Comparison of ENCODE assay signal across 24 cellular contexts in genomic region chrX:15600071-15600470, GRCh38. TPM values are rescaled to one million over a fixed set of nuclear protein-coding genes. Genes with fewer than 3 reads are reported as not detected.
"Had no signal": no experiment of that assay in that cellular context is flagged by ENCODE, and none has a peak within 500 bp of the region (broad histone marks: within the 10 kb centered on the region; RNA-seq: fewer than 3 reads in every experiment).

No MANE protein-coding gene starts in this region.

- H3K27ac Mint-ChIP-seq: activated B cell treated with CpG ODN at 0.5 μM for 24 hours; activated CD4-positive, alpha-beta T cell treated with anti-CD3 and anti-CD28 coated beads, Interleukin-2, amount 10 ng/mL, durations not matched to agents 24 days and 14 days; activated CD8-positive, alpha-beta T cell treated with anti-CD3 and anti-CD28 coated beads for 36 hours; activated naive CD4-positive, alpha-beta T cell treated with anti-CD3 and anti-CD28 coated beads for 36 hours; activated T-cell treated with anti-CD3 and anti-CD28 coated beads, Interleukin-2, amount 50 U/mL, for 24 hours; activated T-helper 2 cell treated with anti-CD3 and anti-CD28 coated beads, Interferon-gamma antibody, Interleukin-2, Interleukin-4, amounts not matched to agents 10 μg/mL and 5 μg/mL and 100 μg/mL, durations not matched to agents 14 hours and 24 hours and 36 hours; progenitor cell of endocrine pancreas; stimulated activated naive CD8-positive, alpha-beta T cell treated with anti-CD3 and anti-CD28 coated beads, Interleukin-15, amount 100 ng/mL, for 72 hours; T-cell had no signal

- H3K4me3 ChIP-seq: dorsolateral prefrontal cortex, lung, suprapubic skin, upper lobe of left lung had no signal

- DNase-seq: activated B cell treated with CpG ODN at 0.5 μM for 24 hours; activated CD4-positive, alpha-beta T cell treated with anti-CD3 and anti-CD28 coated beads, Interleukin-2, amount 10 ng/mL, durations not matched to agents 24 days and 14 days; activated CD8-positive, alpha-beta T cell treated with anti-CD3 and anti-CD28 coated beads for 36 hours; activated naive CD4-positive, alpha-beta T cell treated with anti-CD3 and anti-CD28 coated beads for 36 hours; activated T-cell treated with anti-CD3 and anti-CD28 coated beads, Interleukin-2, amount 50 U/mL, for 24 hours; anterior cingulate cortex; brain microvascular endothelial cell; central memory CD4-positive, alpha-beta T cell; dorsolateral prefrontal cortex; foreskin melanocyte; glutamatergic neuron; midbrain; nucleus accumbens; SK-N-SH; stimulated activated CD4-positive, alpha-beta T cell treated with anti-CD3 and anti-CD28 coated beads, Interleukin-4, amount 100 ng/mL, for 1 hour; stimulated activated naive CD8-positive, alpha-beta T cell treated with anti-CD3 and anti-CD28 coated beads, Interleukin-15, amount 100 ng/mL, for 72 hours; T-cell; upper lobe of left lung had no signal

- H3K27ac ChIP-seq: brain microvascular endothelial cell, dorsolateral prefrontal cortex, suprapubic skin, upper lobe of left lung had no signal

- H3K27me3 ChIP-seq: brain microvascular endothelial cell, right atrium auricular region, suprapubic skin, upper lobe of left lung had no signal

- H3K4me1 Mint-ChIP-seq: activated B cell treated with CpG ODN at 0.5 μM for 24 hours; activated CD4-positive, alpha-beta T cell treated with anti-CD3 and anti-CD28 coated beads, Interleukin-2, amount 10 ng/mL, durations not matched to agents 24 days and 14 days; nephron; stimulated activated naive CD8-positive, alpha-beta T cell treated with anti-CD3 and anti-CD28 coated beads, Interleukin-15, amount 100 ng/mL, for 72 hours; T-cell had no signal

- H3K9me2 ChIP-seq: SK-N-SH had no signal

- H3K36me3 Mint-ChIP-seq: T-cell had no signal

- H3K4me1 ChIP-seq: right atrium auricular region, suprapubic skin, upper lobe of left lung had no signal

- H3K36me3 ChIP-seq: brain microvascular endothelial cell, right atrium auricular region, suprapubic skin, upper lobe of left lung had no signal

- ATAC-seq: activated CD8-positive, alpha-beta T cell treated with anti-CD3 and anti-CD28 coated beads for 36 hours; stimulated activated naive CD8-positive, alpha-beta T cell treated with anti-CD3 and anti-CD28 coated beads, Interleukin-15, amount 100 ng/mL, for 72 hours; T-cell had no signal

- H3K9me3 ChIP-seq: right atrium auricular region, SK-N-SH, suprapubic skin, upper lobe of left lung had no signal

- H3K4me3 Mint-ChIP-seq: activated B cell treated with CpG ODN at 0.5 μM for 24 hours; activated CD4-positive, alpha-beta T cell treated with anti-CD3 and anti-CD28 coated beads, Interleukin-2, amount 10 ng/mL, durations not matched to agents 24 days and 14 days; activated CD8-positive, alpha-beta T cell treated with anti-CD3 and anti-CD28 coated beads for 36 hours; activated naive CD4-positive, alpha-beta T cell treated with anti-CD3 and anti-CD28 coated beads for 36 hours; activated T-cell treated with anti-CD3 and anti-CD28 coated beads, Interleukin-2, amount 50 U/mL, for 24 hours; nephron; stimulated activated naive CD8-positive, alpha-beta T cell treated with anti-CD3 and anti-CD28 coated beads, Interleukin-15, amount 100 ng/mL, for 72 hours; T-cell had no signal

- H3K9me3 Mint-ChIP-seq: activated B cell treated with CpG ODN at 0.5 μM for 24 hours; activated CD4-positive, alpha-beta T cell treated with anti-CD3 and anti-CD28 coated beads, Interleukin-2, amount 10 ng/mL, durations not matched to agents 24 days and 14 days; activated CD8-positive, alpha-beta T cell treated with anti-CD3 and anti-CD28 coated beads for 36 hours; activated naive CD4-positive, alpha-beta T cell treated with anti-CD3 and anti-CD28 coated beads for 36 hours; activated T-cell treated with anti-CD3 and anti-CD28 coated beads, Interleukin-2, amount 50 U/mL, for 24 hours; activated T-helper 2 cell treated with anti-CD3 and anti-CD28 coated beads, Interferon-gamma antibody, Interleukin-2, Interleukin-4, amounts not matched to agents 10 μg/mL and 5 μg/mL and 100 μg/mL, durations not matched to agents 14 hours and 24 hours and 36 hours; nephron; stimulated activated naive CD8-positive, alpha-beta T cell treated with anti-CD3 and anti-CD28 coated beads, Interleukin-15, amount 100 ng/mL, for 72 hours had no signal

- H3K4me2 ChIP-seq: SK-N-SH had no signal

- H3K27me3 Mint-ChIP-seq: progenitor cell of endocrine pancreas had no signal

- H3K9ac ChIP-seq: SK-N-SH had no signal

RNA-seq across cellular contexts. Expression of gene ACE2, which starts 0.7 kb away (rescaled TPM):
- total RNA-seq: activated B cell treated with CpG ODN at 0.5 μM for 24 hours; activated CD4-positive, alpha-beta T cell treated with anti-CD3 and anti-CD28 coated beads, Interleukin-2, amount 10 ng/mL, durations not matched to agents 24 days and 14 days; activated CD8-positive, alpha-beta T cell treated with anti-CD3 and anti-CD28 coated beads for 36 hours; activated naive CD4-positive, alpha-beta T cell treated with anti-CD3 and anti-CD28 coated beads for 36 hours; activated T-helper 2 cell treated with anti-CD3 and anti-CD28 coated beads, Interferon-gamma antibody, Interleukin-2, Interleukin-4, amounts not matched to agents 10 μg/mL and 5 μg/mL and 100 μg/mL, durations not matched to agents 14 hours and 24 hours and 36 hours; T-cell had no signal
- polyA plus RNA-seq: SK-N-SH had no signal
